ENCODE assay signal across 16 cellular contexts in the genomic region with DNA sequence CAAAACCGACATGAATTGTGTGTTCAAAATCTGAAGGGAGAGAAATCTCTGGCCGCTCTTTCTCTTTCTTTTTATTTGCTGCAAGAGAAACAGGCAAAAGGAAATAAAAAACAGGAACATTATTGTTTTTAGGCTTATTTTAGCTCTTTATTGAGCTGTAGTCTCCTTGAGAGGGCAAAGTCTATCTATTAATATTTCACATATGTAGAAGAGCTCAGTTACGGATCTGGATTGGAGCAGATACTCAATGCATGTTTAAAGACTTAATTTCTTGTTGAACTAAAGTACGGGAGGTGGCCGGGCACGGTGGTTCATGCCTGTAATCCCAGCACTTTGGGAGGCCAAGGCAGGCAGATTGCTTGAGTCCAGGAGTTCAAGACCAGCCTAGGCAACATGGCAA.
"Had no signal": no experiment of that assay in that cellular context is flagged by ENCODE, and none has a peak within 500 bp of the region (broad histone marks: within the 10 kb centered on the region; RNA-seq: fewer than 3 reads in every experiment).

No MANE protein-coding gene starts in this region.

- H3K4me1 Mint-ChIP-seq: immature natural killer cell; memory B cell; neural progenitor cell; stimulated activated effector memory CD8-positive, alpha-beta T cell treated with anti-CD3 and anti-CD28 coated beads, Interleukin-12 subunit alpha, Interleukin-12 subunit beta, amount 100 ng/mL, for 72 hours had no signal

- H3K4me3 Mint-ChIP-seq: immature natural killer cell; memory B cell; naive thymus-derived CD4-positive, alpha-beta T cell; neural progenitor cell; stimulated activated effector memory CD8-positive, alpha-beta T cell treated with anti-CD3 and anti-CD28 coated beads, Interleukin-12 subunit alpha, Interleukin-12 subunit beta, amount 100 ng/mL, for 72 hours had no signal

- H3K9me3 Mint-ChIP-seq: immature natural killer cell; memory B cell; neural progenitor cell; stimulated activated effector memory CD8-positive, alpha-beta T cell treated with anti-CD3 and anti-CD28 coated beads, Interleukin-12 subunit alpha, Interleukin-12 subunit beta, amount 100 ng/mL, for 72 hours had no signal

- ATAC-seq: lower lobe of right lung; naive thymus-derived CD4-positive, alpha-beta T cell; right cardiac atrium; stimulated activated effector memory CD8-positive, alpha-beta T cell treated with anti-CD3 and anti-CD28 coated beads, Interleukin-12 subunit alpha, Interleukin-12 subunit beta, amount 100 ng/mL, for 72 hours; stimulated activated naive CD8-positive, alpha-beta T cell treated with anti-CD3 and anti-CD28 coated beads, Interleukin-15, Interleukin-2, amounts not matched to agents 100 U/mL and 50 U/mL, for 24 hours had no signal

- H3K27me3 Mint-ChIP-seq: memory B cell; naive thymus-derived CD4-positive, alpha-beta T cell had no signal

- DNase-seq: cortex of kidney; effector CD8-positive, alpha-beta T cell; immature natural killer cell; left ventricle myocardium inferior; lower lobe of right lung; naive thymus-derived CD4-positive, alpha-beta T cell; ovary; right cardiac atrium; stimulated activated CD4-positive, alpha-beta T cell treated with anti-CD3 and anti-CD28 coated beads, Interleukin-4, amount 100 ng/mL, for 1 hour; stimulated activated CD8-positive, alpha-beta memory T cell treated with anti-CD3 and anti-CD28 coated beads, Interleukin-4, amount 100 ng/mL, for 48 hours; stimulated activated naive CD8-positive, alpha-beta T cell treated with anti-CD3 and anti-CD28 coated beads, Interleukin-15, Interleukin-2, amounts not matched to agents 100 U/mL and 50 U/mL, for 24 hours; thyroid gland; upper lobe of left lung had no signal

- H3K27ac Mint-ChIP-seq: immature natural killer cell, memory B cell had no signal
